In genomic region chr3:66431494-66431893, GRCh38 we compare ENCODE assay signal across 18 cellular contexts.
DNase-seq lines count a peak whose midpoint lies in the region; ATAC-seq and TF ChIP-seq lines count a peak whose summit lies in the region.
"Had no signal": no experiment of that assay in that cellular context is flagged by ENCODE, and none has a peak within 500 bp of the region (broad histone marks: within the 10 kb centered on the region; RNA-seq: fewer than 3 reads in every experiment).

No MANE protein-coding gene starts in this region.

- intact Hi-C loops in left ventricle myocardium superior (cut with micrococcal nuclease) (no loop called here), Right ventricle myocardium superior (cut with DNase I) (no loop called here), vagina (cut with DNase I) (no loop called here)

- peaks cover 80% of the 10 kb centered on the region for H3K4me1 Mint-ChIP-seq in brain

- ATAC-seq in left ventricle myocardium superior (peak; percentile 1), Right ventricle myocardium superior (ENCODE audit: poor library complexity) (no peak), GM19035 (IDR thresholded peaks at IDR 0.05; ENCODE audit: unreplicated experiment) (no peak), HG03108 (IDR thresholded peaks at IDR 0.05; ENCODE audit: unreplicated experiment) (no peak)
- ATAC-seq: GM12878, left lobe of liver, natural killer cell had no signal

- no peaks in the 10 kb centered on the region for H3K9me3 ChIP-seq in vagina
- H3K9me3 ChIP-seq: tibial nerve had no signal

- TF ChIP-seq POLR2A in vagina (IDR thresholded peaks at IDR 0.05) = no peak

- peaks cover 73% of the 10 kb centered on the region for H3K36me3 Mint-ChIP-seq in brain
- H3K36me3 Mint-ChIP-seq: natural killer cell had no signal

- peak overlapping the region; percentile 34 for H3K27ac ChIP-seq in vagina

- no peaks in the 10 kb centered on the region for H3K27me3 ChIP-seq in vagina
- H3K27me3 ChIP-seq: tibial nerve had no signal

- no peak overlapping the region for H3K4me3 ChIP-seq in vagina
- H3K4me3 ChIP-seq: GM12878, tibial nerve had no signal

- DNase-seq in left ventricle myocardium superior = no peak
- no peak for DNase-seq in Right ventricle myocardium superior
- peak; percentile 75 for DNase-seq in iris pigment epithelial cell (ENCODE audit: low read depth)
- no peak for DNase-seq in vagina (ENCODE audit: extremely low spot score in 2 of 2)
- DNase-seq in stimulated activated CD8-positive, alpha-beta memory T cell treated with anti-CD3 and anti-CD28 coated beads, Interleukin-4, amount 100 ng/mL, for 48 hours = no peak
- DNase-seq: activated CD8-positive, alpha-beta memory T cell treated with anti-CD3 and anti-CD28 coated beads, Interleukin-2, amount 50 U/mL, for 48 hours; DMS153; KBM-7; natural killer cell; NCI-H1694; NCI-H774; SHP77 treated with DMSO at 0.1 percent for 48 hours had no signal

- H3K27ac Mint-ChIP-seq in brain = peak overlapping the region in 3 of 5 experiments; percentile 50 to 91 (median 74)
- H3K27ac Mint-ChIP-seq: natural killer cell had no signal

- no peak overlapping the region for H3K4me3 Mint-ChIP-seq in brain
- H3K4me3 Mint-ChIP-seq: natural killer cell had no signal

- TF ChIP-seq CTCF in brain (conservative IDR thresholded peaks at IDR 0.05) = no peak
- TF ChIP-seq CTCF in vagina (IDR thresholded peaks at IDR 0.05) = no peak

- no peaks in the 10 kb centered on the region for H3K27me3 Mint-ChIP-seq in brain

- peaks cover 60% of the 10 kb centered on the region for H3K4me1 ChIP-seq in vagina

- peaks cover 0 to 2% (median 0%) of the 10 kb centered on the region in 5 experiments for H3K9me3 Mint-ChIP-seq in brain
- H3K9me3 Mint-ChIP-seq: natural killer cell had no signal

- H3K36me3 ChIP-seq in vagina = no peaks in the 10 kb centered on the region
- H3K36me3 ChIP-seq: tibial nerve had no signal
